9 cellular contexts compared by ENCODE assay signal in the genomic region with DNA sequence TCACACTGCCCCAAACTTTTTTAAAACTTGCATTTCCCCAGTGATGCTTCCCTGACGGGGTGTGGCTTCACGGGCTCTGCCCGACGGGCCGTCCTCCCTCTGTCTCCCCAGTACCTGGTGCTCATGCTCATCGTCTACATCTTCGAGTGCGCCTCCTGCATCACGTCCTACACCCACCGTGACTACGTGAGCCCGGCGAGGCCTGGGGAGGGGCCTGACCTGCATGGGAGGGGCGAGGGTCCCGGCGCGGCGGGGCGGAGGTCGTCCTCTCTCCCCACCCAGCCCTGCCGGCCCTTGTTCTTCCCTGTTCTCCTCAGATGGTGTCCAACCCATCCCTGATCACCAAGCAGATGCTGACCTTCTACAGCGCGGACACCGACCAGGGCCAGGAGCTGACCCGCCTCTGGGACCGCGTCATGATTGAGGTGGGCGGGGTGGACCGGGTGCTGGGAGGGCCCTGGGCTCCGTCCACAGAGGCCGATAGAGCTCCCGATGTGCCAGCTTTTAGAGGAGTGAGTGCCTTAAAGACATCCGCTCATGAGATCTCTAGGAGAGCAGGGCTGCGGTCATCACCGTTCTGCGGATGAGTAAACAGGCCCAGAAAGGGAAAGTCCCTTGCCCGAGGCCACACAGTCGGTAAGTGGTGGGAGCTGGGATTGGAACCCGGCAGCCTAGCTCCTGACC. TPM values are rescaled to one million over a fixed set of nuclear protein-coding genes. Genes with fewer than 3 reads are reported as not detected.
DNase-seq lines count a peak whose midpoint lies in the region; ATAC-seq, FAIRE-seq and TF ChIP-seq lines count a peak whose summit lies in the region.
"Had no signal": no experiment of that assay in that cellular context is flagged by ENCODE, and none has a peak within 500 bp of the region (broad histone marks: within the 10 kb centered on the region; RNA-seq: fewer than 3 reads in every experiment).

No MANE protein-coding gene starts in this region.

- no peak overlapping the region for H4K5ac ChIP-seq in H9 (ENCODE audit: insufficient read length, low read depth, low read length)

- H3K27ac ChIP-seq in H9 (ENCODE audit: insufficient read length, low read depth, low read length) (no peak overlapping the region), HepG2 (ENCODE audit: extremely low read length, insufficient read depth, low read length) (no peak overlapping the region)

- peaks cover 11% of the 10 kb centered on the region for H3K23me2 ChIP-seq in H9 (ENCODE audit: insufficient read length, low read depth, low read length, poor library complexity, severe bottlenecking)

- H3K4me2 ChIP-seq in H9 (ENCODE audit: insufficient read depth, insufficient read length, low read length) (peak overlapping the region; percentile 31), HepG2 (ENCODE audit: low read depth, low read length) (peak overlapping the region; percentile 88)

- peaks cover 36% of the 10 kb centered on the region for H3K27me3 Mint-ChIP-seq in H9 (ENCODE audit: low read depth)

- H3K36me3 Mint-ChIP-seq in H9 (ENCODE audit: insufficient read depth in 1 of 3, low read depth in 3 of 3): no peaks in the 10 kb centered on the region; a peak in 1 of 7 replicates

- CTCF ChIA-PET in HepG2 (lab: Yijun Ruan, JAX; ENCODE audit: low intra/inter-chr PET ratio, low total read pairs): no interaction called here

- H2AFZ ChIP-seq in H9 (ENCODE audit: low read length) (no peak overlapping the region), HepG2 (ENCODE audit: low read length) (peak overlapping the region; percentile 94)

- peak overlapping the region; percentile 73 to 93 for H3K4me3 Mint-ChIP-seq in H9

- H3K4me3 ChIP-seq in cardiac fibroblast (replicated peaks in 1 of 2; ENCODE audit: low read depth in 2 of 2, low read length in 2 of 2) (peak overlapping the region; percentile 41 to 58), HepG2 (replicated peaks in 1 of 3; ENCODE audit: insufficient read depth in 1 of 3, low read depth in 2 of 3, low read length in 3 of 3) (peak overlapping the region; percentile 59 to 83 (median 62))

- no peak overlapping the region for H2BK15ac ChIP-seq in H9 (ENCODE audit: low read depth, low read length)

- H3K18ac ChIP-seq in H9 (ENCODE audit: insufficient read length, low read depth, low read length): peak overlapping the region; percentile 81

- H3K4me1 Mint-ChIP-seq in H9: peaks cover 4 to 6% of the 10 kb centered on the region in 2 experiments; a peak in 3 of 4 replicates

- POLR2A ChIA-PET in HepG2 (lab: Yijun Ruan, JAX): interaction anchor here (0.7 to 1.2 kb wide), 4 partner anchors 12 to 32 kb away, joined by 3 to 10 read pairs (median 4); no protein-coding TSS in a partner anchor

- no peaks in the 10 kb centered on the region for H3K9me3 Mint-ChIP-seq in H9

- H3K79me1 ChIP-seq in H9 (ENCODE audit: insufficient read depth, low read depth, low read length, poor library complexity, severe bottlenecking): no peaks in the 10 kb centered on the region

- TF ChIP-seq CTCF in H9 (conservative IDR thresholded peaks at IDR 0.05) (no peak), cardiac fibroblast (IDR thresholded peaks at IDR 0.05; ENCODE audit: low read depth, low read length) (no peak), HepG2 (CRISPR knock-in tag; IDR thresholded peaks at IDR 0.05) (no peak; the same call in 1 of the 2 replicates)

- H3K4me1 ChIP-seq in H9 (ENCODE audit: insufficient read depth, low read length) (no peaks in the 10 kb centered on the region), HepG2 (ENCODE audit: insufficient read depth, low read length) (peaks cover 41% of the 10 kb centered on the region)

- H3K79me2 ChIP-seq in H9 (ENCODE audit: insufficient read depth, low read length) (no peaks in the 10 kb centered on the region), HepG2 (ENCODE audit: insufficient read depth, low read length) (no peaks in the 10 kb centered on the region)

- no peak overlapping the region for H3K23ac ChIP-seq in H9 (ENCODE audit: insufficient read length, low read depth, low read length)

- ATAC-seq in HepG2 (peak; percentile 89), HG02973 (IDR thresholded peaks at IDR 0.05; ENCODE audit: unreplicated experiment) (no peak)

- FAIRE-seq in HepG2 (lab: Jason Lieb, UNC): no peak

- no peaks in the 10 kb centered on the region for H3K36me3 ChIP-seq in HepG2 (replicated peaks in 1 of 2; ENCODE audit: control insufficient read depth in 1 of 2, insufficient read depth in 2 of 2, low read length in 2 of 2)

- H4K8ac ChIP-seq in H9 (replicated peaks; ENCODE audit: insufficient read length, low read depth, low read length): no peak overlapping the region

- no peak overlapping the region for H2BK120ac ChIP-seq in H9 (ENCODE audit: low read depth, low read length, poor library complexity, severe bottlenecking)

- H3K27me3 ChIP-seq in H9 (ENCODE audit: insufficient read depth, low read length) (no peaks in the 10 kb centered on the region), HepG2 (ENCODE audit: control insufficient read depth in 1 of 2, insufficient read depth in 2 of 2, low read length in 2 of 2) (0 out of 5 replicates have a peak, but pooled peaks cover 0 to 4% of the 10 kb centered on the region in 2 experiments)

- intact Hi-C loops in HepG2 (cut with micrococcal nuclease; ENCODE audit: unreplicated experiment): no loop called here

- no peak overlapping the region for H2AK5ac ChIP-seq in H9 (ENCODE audit: insufficient read length, low read length)

- H3K14ac ChIP-seq in H9 (ENCODE audit: insufficient read depth, low read length): peak overlapping the region; percentile 59; the same call in 1 of the 2 replicates

- no peak overlapping the region; a peak in 2 of 7 replicates for H3K27ac Mint-ChIP-seq in H9

- H3K4ac ChIP-seq in H9 (ENCODE audit: low read depth, low read length): no peak overlapping the region

- no peak overlapping the region for H3T11ph ChIP-seq in H9 (ENCODE audit: low read length)

- no peak overlapping the region for H2BK20ac ChIP-seq in H9 (ENCODE audit: low read depth, low read length, poor library complexity, severe bottlenecking)

- TF ChIP-seq POLR2A in HepG2 (IDR thresholded peaks at IDR 0.05; ENCODE audit: insufficient read depth in 1 of 2, low read depth in 2 of 2, low read length in 2 of 2): no peak; a peak in 1 of 4 replicates

- no peak overlapping the region for H2BK5ac ChIP-seq in H9 (ENCODE audit: insufficient read length, low read length)

- no peak overlapping the region for H4K91ac ChIP-seq in H9 (ENCODE audit: insufficient read length, low read depth, low read length)

- H3K9ac ChIP-seq in H9 (ENCODE audit: extremely low read depth, insufficient read length, low read length): peak overlapping the region; percentile 4
- peak overlapping the region; percentile 41; the same call in 1 of the 2 replicates for H3K9ac ChIP-seq in HepG2 (ENCODE audit: insufficient read depth, low read depth, low read length)

- no peaks in the 10 kb centered on the region for H4K20me1 ChIP-seq in H9 (ENCODE audit: control insufficient read depth, insufficient read depth, insufficient read length)
- no peaks in the 10 kb centered on the region for H4K20me1 ChIP-seq in HepG2 (ENCODE audit: insufficient read depth, low read length)

- TF ChIP-seq RAD21 in HepG2 (CRISPR knock-in tag; IDR thresholded peaks at IDR 0.05): no peak

- BruUV-seq in HepG2 (replicated peaks; lab: Mats Ljungman, UMichigan): no TSS peak

- DNase-seq in 8988T (peak; percentile 96), H9 (peak; percentile 83), T1000 (lab: John Stamatoyannopoulos, UW) (peak; percentile 46), cardiac fibroblast (ENCODE audit: low read depth in 2 of 2) (peak; percentile 58 to 74), HepG2 (ENCODE audit: low spot score) (peak; percentile 24), NCI-H2171 (lab: John Stamatoyannopoulos, UW) (no peak)
- peak; percentile 15 to 23 for DNase-seq in stimulated activated CD8-positive, alpha-beta memory T cell treated with anti-CD3 and anti-CD28 coated beads, Interleukin-7, amount 100 ng/mL, for 4 hours (ENCODE audit: low read depth in 2 of 2)

- WGBS in H9 (ENCODE audit: extremely low coverage, insufficient read length, low lambda C conversion rate): no CpG with 5 or more reads among the region's 39 CpGs
- 2% methylated on average over 38 of the region's 39 CpGs for WGBS in HepG2 (ENCODE audit: low lambda C conversion rate)

- H3K9me3 ChIP-seq in H9 (ENCODE audit: control insufficient read depth, low read depth, low read length) (no peaks in the 10 kb centered on the region), HepG2 (ENCODE audit: low read length) (no peaks in the 10 kb centered on the region)

- TF ChIP-seq EP300 in HepG2 (IDR thresholded peaks at IDR 0.05; ENCODE audit: low read depth in 2 of 2, low read length in 2 of 2): no peak
- TF ChIP-seq EP300 in HepG2 (CRISPR knock-in tag; IDR thresholded peaks at IDR 0.05; ENCODE audit: borderline replicate concordance): no peak

- no peak overlapping the region for H2BK12ac ChIP-seq in H9 (ENCODE audit: insufficient read length, low read depth, low read length)

- in situ Hi-C loops in HepG2 (cut with HindIII; ENCODE audit: extremely low pct_ligation_motif_present, low pct_unique_long_range_greater_than_20kb): no loop called here

- no peak overlapping the region for H3K56ac ChIP-seq in H9 (ENCODE audit: insufficient read length, low read depth, low read length)

RNA-seq across cellular contexts. Expression of a gene that starts 6.9 kb away (rescaled TPM):
- total RNA-seq in H9 (2021) (3.0 and 4.3 TPM in 2 replicates), HepG2 (2016; rRNA removed; fragmentation: Illumina TruSeq; extraction: Trizol) (not detected in 2 replicates)
- not detected in 2 replicates for total RNA-seq in HepG2 (2016; cell fraction: cytosol; rRNA removed; fragmentation: Illumina TruSeq; extraction: Trizol; ENCODE audit: low read depth)
- not detected in 2 replicates for total RNA-seq in HepG2 (2016; cell fraction: insoluble cytoplasmic fraction; rRNA removed; fragmentation: Illumina TruSeq; extraction: Trizol)
- not detected in 2 replicates for total RNA-seq in HepG2 (2016; cell fraction: membrane; rRNA removed; fragmentation: Illumina TruSeq; extraction: Trizol)
- total RNA-seq in HepG2 (2016; cell fraction: nucleus; rRNA removed; fragmentation: Illumina TruSeq; extraction: Trizol): not detected in 2 replicates
- 2.5 and 2.9 TPM in 2 replicates for polyA plus RNA-seq in HepG2 (2011; rRNA removed)
- 2.3 and 3.1 TPM in 2 replicates for polyA plus RNA-seq in HepG2 (2011; cell fraction: cytosol; rRNA removed)
- polyA plus RNA-seq in HepG2 (2011; cell fraction: nucleus; rRNA removed): 1.7 and 1.8 TPM in 2 replicates
- polyA plus RNA-seq in HepG2 (2012): 0.93 and 1.7 TPM in 2 replicates
- 0.17 TPM in 1 of 2 replicates, not detected in the other for polyA plus RNA-seq in HepG2 (2016; cell fraction: cytosol; fragmentation: Illumina TruSeq; extraction: Trizol; ENCODE audit: low read depth)
- 0.20 TPM in 1 of 2 replicates, not detected in the other for polyA plus RNA-seq in HepG2 (2016; cell fraction: insoluble cytoplasmic fraction; fragmentation: Illumina TruSeq; extraction: Trizol; ENCODE audit: low read depth)
- polyA plus RNA-seq in HepG2 (2016; cell fraction: membrane; fragmentation: Illumina TruSeq; extraction: Trizol; ENCODE audit: low read depth): 0.14 TPM in 1 of 2 replicates, not detected in the other
- polyA plus RNA-seq in HepG2 (2016; cell fraction: nucleus; fragmentation: Illumina TruSeq; extraction: Trizol; ENCODE audit: insufficient read depth, low read depth): not detected in 2 replicates
- polyA minus RNA-seq in HepG2 (2011; rRNA and poly(A)+ RNA removed; ENCODE audit: low replicate concordance): 0.30 and 1.3 TPM in 2 replicates
- polyA minus RNA-seq in HepG2 (2011; cell fraction: cytosol; rRNA and poly(A)+ RNA removed): 0.88 and 0.89 TPM in 2 replicates
- polyA minus RNA-seq in HepG2 (2011; cell fraction: nucleus; rRNA and poly(A)+ RNA removed): 0.39 TPM in 1 of 2 replicates, not detected in the other

RNA-seq across cellular contexts. Expression of a gene that starts 25.1 kb away (rescaled TPM):
- total RNA-seq in H9 (2021) (422 and 432 TPM in 2 replicates), HepG2 (2016; rRNA removed; fragmentation: Illumina TruSeq; extraction: Trizol) (487 and 598 TPM in 2 replicates)
- total RNA-seq in HepG2 (2016; cell fraction: cytosol; rRNA removed; fragmentation: Illumina TruSeq; extraction: Trizol; ENCODE audit: low read depth): 218 and 283 TPM in 2 replicates
- total RNA-seq in HepG2 (2016; cell fraction: insoluble cytoplasmic fraction; rRNA removed; fragmentation: Illumina TruSeq; extraction: Trizol): 483 and 617 TPM in 2 replicates
- 247 and 299 TPM in 2 replicates for total RNA-seq in HepG2 (2016; cell fraction: membrane; rRNA removed; fragmentation: Illumina TruSeq; extraction: Trizol)
- 178 and 186 TPM in 2 replicates for total RNA-seq in HepG2 (2016; cell fraction: nucleus; rRNA removed; fragmentation: Illumina TruSeq; extraction: Trizol)
- polyA plus RNA-seq in HepG2 (2011; rRNA removed): 469 and 481 TPM in 2 replicates
- polyA plus RNA-seq in HepG2 (2011; cell fraction: cytosol; rRNA removed): 584 and 686 TPM in 2 replicates
- polyA plus RNA-seq in HepG2 (2011; cell fraction: nucleus; rRNA removed): 208 and 220 TPM in 2 replicates
- polyA plus RNA-seq in HepG2 (2012): 383 and 386 TPM in 2 replicates
- polyA plus RNA-seq in HepG2 (2016; cell fraction: cytosol; fragmentation: Illumina TruSeq; extraction: Trizol; ENCODE audit: low read depth): 249 and 303 TPM in 2 replicates
- polyA plus RNA-seq in HepG2 (2016; cell fraction: insoluble cytoplasmic fraction; fragmentation: Illumina TruSeq; extraction: Trizol; ENCODE audit: low read depth): 687 and 740 TPM in 2 replicates
- polyA plus RNA-seq in HepG2 (2016; cell fraction: membrane; fragmentation: Illumina TruSeq; extraction: Trizol; ENCODE audit: low read depth): 255 and 294 TPM in 2 replicates
- 319 and 339 TPM in 2 replicates for polyA plus RNA-seq in HepG2 (2016; cell fraction: nucleus; fragmentation: Illumina TruSeq; extraction: Trizol; ENCODE audit: insufficient read depth, low read depth)
- polyA minus RNA-seq in HepG2 (2011; rRNA and poly(A)+ RNA removed; ENCODE audit: low replicate concordance): 521 and 803 TPM in 2 replicates
- 131 and 134 TPM in 2 replicates for polyA minus RNA-seq in HepG2 (2011; cell fraction: cytosol; rRNA and poly(A)+ RNA removed)
- polyA minus RNA-seq in HepG2 (2011; cell fraction: nucleus; rRNA and poly(A)+ RNA removed): 44.8 and 54.5 TPM in 2 replicates

RNA-seq across cellular contexts. Expression of a gene that starts 31.1 kb away (rescaled TPM):
- total RNA-seq in H9 (2021): 0.13 TPM in 1 of 2 replicates, not detected in the other
- not detected in 2 replicates for total RNA-seq in HepG2 (2016; rRNA removed; fragmentation: Illumina TruSeq; extraction: Trizol)
- total RNA-seq in HepG2 (2016; cell fraction: cytosol; rRNA removed; fragmentation: Illumina TruSeq; extraction: Trizol; ENCODE audit: low read depth): not detected in 2 replicates
- total RNA-seq in HepG2 (2016; cell fraction: insoluble cytoplasmic fraction; rRNA removed; fragmentation: Illumina TruSeq; extraction: Trizol): not detected in 2 replicates
- total RNA-seq in HepG2 (2016; cell fraction: membrane; rRNA removed; fragmentation: Illumina TruSeq; extraction: Trizol): not detected in 2 replicates
- not detected in 2 replicates for total RNA-seq in HepG2 (2016; cell fraction: nucleus; rRNA removed; fragmentation: Illumina TruSeq; extraction: Trizol)
- not detected in 2 replicates for polyA plus RNA-seq in HepG2 (2011; rRNA removed)
- polyA plus RNA-seq in HepG2 (2011; cell fraction: cytosol; rRNA removed): not detected in 2 replicates
- polyA plus RNA-seq in HepG2 (2011; cell fraction: nucleus; rRNA removed): not detected in 2 replicates
- polyA plus RNA-seq in HepG2 (2012): 0.50 TPM in 1 of 2 replicates, not detected in the other
- not detected in 2 replicates for polyA plus RNA-seq in HepG2 (2016; cell fraction: cytosol; fragmentation: Illumina TruSeq; extraction: Trizol; ENCODE audit: low read depth)
- not detected in 2 replicates for polyA plus RNA-seq in HepG2 (2016; cell fraction: insoluble cytoplasmic fraction; fragmentation: Illumina TruSeq; extraction: Trizol; ENCODE audit: low read depth)
- not detected in 2 replicates for polyA plus RNA-seq in HepG2 (2016; cell fraction: membrane; fragmentation: Illumina TruSeq; extraction: Trizol; ENCODE audit: low read depth)
- polyA plus RNA-seq in HepG2 (2016; cell fraction: nucleus; fragmentation: Illumina TruSeq; extraction: Trizol; ENCODE audit: insufficient read depth, low read depth): not detected in 2 replicates
- polyA minus RNA-seq in HepG2 (2011; rRNA and poly(A)+ RNA removed; ENCODE audit: low replicate concordance): not detected in 2 replicates
- polyA minus RNA-seq in HepG2 (2011; cell fraction: cytosol; rRNA and poly(A)+ RNA removed): not detected in 2 replicates
- polyA minus RNA-seq in HepG2 (2011; cell fraction: nucleus; rRNA and poly(A)+ RNA removed): not detected in 2 replicates
- total RNA-seq: liver had no signal

RNA-seq across cellular contexts. Expression of a gene that starts 31.7 kb away (rescaled TPM):
- total RNA-seq in H9 (2021): 1.5 and 1.9 TPM in 2 replicates
- total RNA-seq in HepG2 (2016; rRNA removed; fragmentation: Illumina TruSeq; extraction: Trizol): 0.20 and 0.46 TPM in 2 replicates
- total RNA-seq in HepG2 (2016; cell fraction: cytosol; rRNA removed; fragmentation: Illumina TruSeq; extraction: Trizol; ENCODE audit: low read depth): 0.40 and 0.71 TPM in 2 replicates
- 0.52 and 0.63 TPM in 2 replicates for total RNA-seq in HepG2 (2016; cell fraction: insoluble cytoplasmic fraction; rRNA removed; fragmentation: Illumina TruSeq; extraction: Trizol)
- 0.43 and 1.0 TPM in 2 replicates for total RNA-seq in HepG2 (2016; cell fraction: membrane; rRNA removed; fragmentation: Illumina TruSeq; extraction: Trizol)
- 0.60 TPM in 1 of 2 replicates, not detected in the other for total RNA-seq in HepG2 (2016; cell fraction: nucleus; rRNA removed; fragmentation: Illumina TruSeq; extraction: Trizol)
- 0.07 and 0.18 TPM in 2 replicates for polyA plus RNA-seq in HepG2 (2011; rRNA removed)
- 0.19 and 0.35 TPM in 2 replicates for polyA plus RNA-seq in HepG2 (2011; cell fraction: cytosol; rRNA removed)
- polyA plus RNA-seq in HepG2 (2011; cell fraction: nucleus; rRNA removed): not detected in 2 replicates
- 0.21 TPM in 1 of 2 replicates, not detected in the other for polyA plus RNA-seq in HepG2 (2012)
- 2.2 and 2.4 TPM in 2 replicates for polyA plus RNA-seq in HepG2 (2016; cell fraction: cytosol; fragmentation: Illumina TruSeq; extraction: Trizol; ENCODE audit: low read depth)
- 0.93 and 1.0 TPM in 2 replicates for polyA plus RNA-seq in HepG2 (2016; cell fraction: insoluble cytoplasmic fraction; fragmentation: Illumina TruSeq; extraction: Trizol; ENCODE audit: low read depth)
- 1.2 and 1.8 TPM in 2 replicates for polyA plus RNA-seq in HepG2 (2016; cell fraction: membrane; fragmentation: Illumina TruSeq; extraction: Trizol; ENCODE audit: low read depth)
- polyA plus RNA-seq in HepG2 (2016; cell fraction: nucleus; fragmentation: Illumina TruSeq; extraction: Trizol; ENCODE audit: insufficient read depth, low read depth): 1.2 TPM in 1 of 2 replicates, not detected in the other
- polyA minus RNA-seq in HepG2 (2011; rRNA and poly(A)+ RNA removed; ENCODE audit: low replicate concordance): 0.18 TPM in 1 of 2 replicates, not detected in the other
- polyA minus RNA-seq in HepG2 (2011; cell fraction: cytosol; rRNA and poly(A)+ RNA removed): not detected in 2 replicates
- polyA minus RNA-seq in HepG2 (2011; cell fraction: nucleus; rRNA and poly(A)+ RNA removed): not detected in 2 replicates

RNA-seq across cellular contexts. Expression of a gene that starts 44.4 kb away (rescaled TPM):
- total RNA-seq in H9 (2021) (83.3 and 85.8 TPM in 2 replicates), HepG2 (2016; rRNA removed; fragmentation: Illumina TruSeq; extraction: Trizol) (49.7 and 55.3 TPM in 2 replicates)
- total RNA-seq in HepG2 (2016; cell fraction: cytosol; rRNA removed; fragmentation: Illumina TruSeq; extraction: Trizol; ENCODE audit: low read depth): 6.0 and 6.9 TPM in 2 replicates
- 47.3 and 54.7 TPM in 2 replicates for total RNA-seq in HepG2 (2016; cell fraction: insoluble cytoplasmic fraction; rRNA removed; fragmentation: Illumina TruSeq; extraction: Trizol)
- total RNA-seq in HepG2 (2016; cell fraction: membrane; rRNA removed; fragmentation: Illumina TruSeq; extraction: Trizol): 14.0 and 14.6 TPM in 2 replicates
- total RNA-seq in HepG2 (2016; cell fraction: nucleus; rRNA removed; fragmentation: Illumina TruSeq; extraction: Trizol): 19.2 and 23.6 TPM in 2 replicates
- polyA plus RNA-seq in HepG2 (2011; rRNA removed): 27.2 and 30.6 TPM in 2 replicates
- 31.2 and 46.3 TPM in 2 replicates for polyA plus RNA-seq in HepG2 (2011; cell fraction: cytosol; rRNA removed)
- 22.3 and 22.9 TPM in 2 replicates for polyA plus RNA-seq in HepG2 (2011; cell fraction: nucleus; rRNA removed)
- 29.6 and 31.8 TPM in 2 replicates for polyA plus RNA-seq in HepG2 (2012)
- polyA plus RNA-seq in HepG2 (2016; cell fraction: cytosol; fragmentation: Illumina TruSeq; extraction: Trizol; ENCODE audit: low read depth): 8.2 TPM in 2 replicates
- 57.8 and 72.2 TPM in 2 replicates for polyA plus RNA-seq in HepG2 (2016; cell fraction: insoluble cytoplasmic fraction; fragmentation: Illumina TruSeq; extraction: Trizol; ENCODE audit: low read depth)
- 10.1 and 13.3 TPM in 2 replicates for polyA plus RNA-seq in HepG2 (2016; cell fraction: membrane; fragmentation: Illumina TruSeq; extraction: Trizol; ENCODE audit: low read depth)
- 40.6 and 42.2 TPM in 2 replicates for polyA plus RNA-seq in HepG2 (2016; cell fraction: nucleus; fragmentation: Illumina TruSeq; extraction: Trizol; ENCODE audit: insufficient read depth, low read depth)
- polyA minus RNA-seq in HepG2 (2011; rRNA and poly(A)+ RNA removed; ENCODE audit: low replicate concordance): 29.9 and 44.8 TPM in 2 replicates
- 18.9 and 20.0 TPM in 2 replicates for polyA minus RNA-seq in HepG2 (2011; cell fraction: cytosol; rRNA and poly(A)+ RNA removed)
- 4.8 and 6.1 TPM in 2 replicates for polyA minus RNA-seq in HepG2 (2011; cell fraction: nucleus; rRNA and poly(A)+ RNA removed)
